In the genomic region with DNA sequence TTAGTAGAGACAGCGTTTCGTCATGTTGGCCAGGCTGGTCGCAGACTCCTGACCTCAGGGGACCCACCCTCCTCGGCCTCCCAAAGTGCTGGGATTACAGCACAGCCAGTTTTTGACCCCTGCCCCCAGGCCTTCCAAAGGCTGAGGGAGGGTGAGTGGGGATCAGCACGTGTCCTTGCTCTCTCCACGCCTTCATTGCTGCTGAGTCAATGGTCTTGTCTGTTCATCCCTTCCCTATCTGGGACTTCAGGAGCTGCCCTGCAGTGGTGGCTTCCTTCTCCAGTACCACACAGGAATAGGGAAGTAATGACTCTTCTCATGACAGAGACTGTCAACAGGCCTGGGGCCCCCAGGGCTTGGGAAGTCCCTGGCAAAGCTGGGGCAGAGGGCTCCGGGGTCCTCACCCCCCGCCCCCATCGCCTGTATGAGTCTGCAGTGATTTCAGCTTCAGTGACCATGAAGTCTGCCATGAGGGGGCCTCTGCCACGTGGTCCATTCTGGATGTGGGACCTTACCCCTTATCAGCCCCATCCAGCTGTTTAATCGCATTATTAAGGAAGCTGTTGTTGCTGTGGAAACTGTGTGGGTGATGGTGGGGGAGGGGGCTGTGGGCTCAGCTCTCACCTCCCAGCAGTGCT, we compare ENCODE assay signal across 13 cellular contexts. TPM values are rescaled to one million over a fixed set of nuclear protein-coding genes. Genes with fewer than 3 reads are reported as not detected.
A peak's percentile ranks its signal among the peaks of the same experiment; 100 is the strongest.
DNase-seq lines count a peak whose midpoint lies in the region; ATAC-seq, FAIRE-seq and TF ChIP-seq lines count a peak whose summit lies in the region.
"Had no signal": no experiment of that assay in that cellular context is flagged by ENCODE, and none has a peak within 500 bp of the region (broad histone marks: within the 10 kb centered on the region; RNA-seq: fewer than 3 reads in every experiment).

No MANE protein-coding gene starts in this region.

- DNase-seq in SK-N-SH (no peak), GM12878 (ENCODE audit: low read depth, low spot score) (no peak), left lobe of liver (ENCODE audit: low spot score) (peak; percentile 82), stomach (no peak)
- no peak for DNase-seq in activated naive CD4-positive, alpha-beta T cell treated with anti-CD3 and anti-CD28 coated beads, Interleukin-2, amount 50 U/mL, for 72 hours (ENCODE audit: low spot score in 2 of 2)
- DNase-seq: activated CD4-positive, alpha-beta T cell treated with anti-CD3 and anti-CD28 coated beads, Interleukin-2, amount 10 ng/mL, durations not matched to agents 7 days and 5 days; NCI-H345; retina had no signal

- H3F3A ChIP-seq in SK-N-SH (replicated peaks; ENCODE audit: insufficient read depth), result peaks cover 38% of the 10 kb centered on the region

- CTCF ChIA-PET in SK-N-SH (lab: Yijun Ruan, JAX) (interaction anchor here (0.6 to 21.7 kb wide), 12 partner anchors 10 to 163 kb away, joined by 3 to 799 read pairs (median 5); partner anchors contain the start of genes RSAD1 and SPATA20), GM12878 (lab: Yijun Ruan, JAX) (interaction anchor here (1.1 to 7.8 kb wide), 4 partner anchors 8 to 56 kb away, joined by 3 to 70 read pairs (median 4); no protein-coding TSS in a partner anchor)

- H3K27ac ChIP-seq in SK-N-SH (ENCODE audit: low read depth in 2 of 2, low read length in 1 of 2) (peak overlapping the region; percentile 66 to 97; a peak in 3 of 4 replicates), GM12878 (ENCODE audit: control insufficient read depth, insufficient read depth) (no peak overlapping the region), stomach (peak overlapping the region in 3 of 5 donors; percentile 86 to 89 (median 88))

- no TSS peak for BruUV-seq in GM12878 (replicated peaks; lab: Mats Ljungman, UMichigan)

- peak overlapping the region; percentile 94; the same call in 1 of the 2 replicates for H3K4me2 ChIP-seq in SK-N-SH
- H3K4me2 ChIP-seq in GM12878 (ENCODE audit: control insufficient read depth, insufficient read depth), result no peak overlapping the region

- FAIRE-seq in GM12878 (lab: Jason Lieb, UNC), result no peak

- RAD21 ChIA-PET in GM12878 (lab: Charles Lee; ENCODE audit: unreplicated experiment), result interaction anchor here (1.4 to 1.6 kb wide), 2 partner anchors 8 to 10 kb away, joined by 4 to 10 read pairs; no protein-coding TSS in a partner anchor

- POLR2A ChIA-PET in SK-N-SH (lab: Yijun Ruan, JAX), result no interaction called here
- POLR2A ChIA-PET in GM12878 (lab: Charles Lee), result interaction anchor here (1.1 kb wide), 1 partner anchor 9 kb away, joined by 3 read pairs; no protein-coding TSS in a partner anchor

- no peaks in the 10 kb centered on the region for H3K27me3 ChIP-seq in SK-N-SH (ENCODE audit: insufficient read depth)
- no peaks in the 10 kb centered on the region for H3K27me3 ChIP-seq in GM12878 (replicated peaks in 1 of 2; ENCODE audit: control insufficient read depth in 2 of 2, insufficient read depth in 2 of 2, low read length in 1 of 2)
- H3K27me3 ChIP-seq in stomach, result peaks cover 0 to 9% (median 0%) of the 10 kb centered on the region in 3 donors
- H3K27me3 ChIP-seq: ascending aorta had no signal

- no peaks in the 10 kb centered on the region; the same call in 1 of the 2 replicates for H4K20me1 ChIP-seq in SK-N-SH (ENCODE audit: insufficient read depth)
- no peaks in the 10 kb centered on the region for H4K20me1 ChIP-seq in GM12878 (ENCODE audit: control insufficient read depth, insufficient read depth)

- H3K27ac Mint-ChIP-seq in activated naive CD4-positive, alpha-beta T cell treated with anti-CD3 and anti-CD28 coated beads, Interleukin-2, amount 50 U/mL, for 72 hours, result no peak overlapping the region
- H3K27ac Mint-ChIP-seq: activated CD4-positive, alpha-beta T cell treated with anti-CD3 and anti-CD28 coated beads, Interleukin-2, amount 10 ng/mL, durations not matched to agents 7 days and 5 days; stimulated activated effector memory CD8-positive, alpha-beta T cell treated with anti-CD3 and anti-CD28 coated beads, Interleukin-12 subunit alpha, Interleukin-12 subunit beta, amount 100 ng/mL, for 72 hours had no signal

- WGBS in SK-N-SH (ENCODE audit: low lambda C conversion rate), result 57% methylated on average over 8 of the region's 11 CpGs
- whole genome bisulfite sequencing in GM12878 (ENCODE audit: insufficient coverage, insufficient replicate concordance, low lambda C conversion rate, missing lambda C conversion rate), result 36% methylated on average over 11 of the region's 11 CpGs
- 51 to 66% (median 58%) methylated on average over 8 to 11 of the region's 11 CpGs for WGBS in stomach, 5 donors

- ATAC-seq in SK-N-SH treated with all-trans-retinoic acid at 6 μM for 48 hours (no peak), GM12878 (no peak), left lobe of liver (peak; percentile 49), HG03378 (IDR thresholded peaks at IDR 0.05; ENCODE audit: unreplicated experiment) (no peak), HG03354 (IDR thresholded peaks at IDR 0.05; ENCODE audit: poor library complexity, severe bottlenecking, unreplicated experiment) (no peak)
- no peak for ATAC-seq in activated naive CD4-positive, alpha-beta T cell treated with anti-CD3 and anti-CD28 coated beads, Interleukin-2, amount 50 U/mL, for 72 hours
- ATAC-seq: stimulated activated effector memory CD8-positive, alpha-beta T cell treated with anti-CD3 and anti-CD28 coated beads, Interleukin-12 subunit alpha, Interleukin-12 subunit beta, amount 100 ng/mL, for 72 hours had no signal

- SMC1A ChIA-PET in GM12878 (lab: Charles Lee; ENCODE audit: uncharacterized antibody, unreplicated experiment), result interaction anchor here (0.8 to 1.7 kb wide), 4 partner anchors 10 to 53 kb away, joined by 3 to 5 read pairs (median 3); no protein-coding TSS in a partner anchor

- no peak overlapping the region for H2AFZ ChIP-seq in SK-N-SH (ENCODE audit: low read depth)
- H2AFZ ChIP-seq in GM12878 (ENCODE audit: control insufficient read depth, low read depth, low read length), result no peak overlapping the region

- in situ Hi-C loops in GM12878 (cut with MboI), result no loop called here

- TF ChIP-seq EP300 in SK-N-SH (IDR thresholded peaks at IDR 0.05; ENCODE audit: borderline replicate concordance in 1 of 2, low read depth in 1 of 2, low read length in 1 of 2) (no peak; a peak in 1 of 4 replicates), GM12878 (IDR thresholded peaks at IDR 0.05; ENCODE audit: borderline replicate concordance in 1 of 2, control insufficient read depth in 1 of 2, low read depth in 2 of 2, low read length in 2 of 2) (no peak), stomach (IDR thresholded peaks at IDR 0.05) (no peak)

- H3K36me3 Mint-ChIP-seq in activated naive CD4-positive, alpha-beta T cell treated with anti-CD3 and anti-CD28 coated beads, Interleukin-2, amount 50 U/mL, for 72 hours, result no peaks in the 10 kb centered on the region
- H3K36me3 Mint-ChIP-seq: stimulated activated effector memory CD8-positive, alpha-beta T cell treated with anti-CD3 and anti-CD28 coated beads, Interleukin-12 subunit alpha, Interleukin-12 subunit beta, amount 100 ng/mL, for 72 hours had no signal

- H3K9me3 ChIP-seq in SK-N-SH (no peaks in the 10 kb centered on the region), GM12878 (replicated peaks; ENCODE audit: control insufficient read depth, insufficient read depth, low read length) (no peaks in the 10 kb centered on the region), stomach (no peaks in the 10 kb centered on the region)
- H3K9me3 ChIP-seq: ascending aorta had no signal

- H3K9ac ChIP-seq in SK-N-SH (0 out of 2 replicates have a peak overlapping the region, but pooled peaks have one; percentile 10), GM12878 (ENCODE audit: control insufficient read depth, insufficient read depth, low read length) (no peak overlapping the region)

- peaks cover 0 to 8% of the 10 kb centered on the region in 2 experiments for H3K36me3 ChIP-seq in SK-N-SH (replicated peaks in 1 of 2; ENCODE audit: control insufficient read depth in 1 of 2, insufficient read depth in 2 of 2, low read length in 1 of 2)
- H3K36me3 ChIP-seq in GM12878 (ENCODE audit: control insufficient read depth in 2 of 2, insufficient read depth in 2 of 2, low read length in 1 of 2), result no peaks in the 10 kb centered on the region
- H3K36me3 ChIP-seq in stomach, result peaks cover 0 to 5% (median 0%) of the 10 kb centered on the region in 4 donors
- H3K36me3 ChIP-seq: ascending aorta had no signal

- H3K9me2 ChIP-seq in SK-N-SH, result no peaks in the 10 kb centered on the region

- no peaks in the 10 kb centered on the region for H3K9me3 Mint-ChIP-seq in activated naive CD4-positive, alpha-beta T cell treated with anti-CD3 and anti-CD28 coated beads, Interleukin-2, amount 50 U/mL, for 72 hours
- H3K9me3 Mint-ChIP-seq: activated CD4-positive, alpha-beta T cell treated with anti-CD3 and anti-CD28 coated beads, Interleukin-2, amount 10 ng/mL, durations not matched to agents 7 days and 5 days; stimulated activated effector memory CD8-positive, alpha-beta T cell treated with anti-CD3 and anti-CD28 coated beads, Interleukin-12 subunit alpha, Interleukin-12 subunit beta, amount 100 ng/mL, for 72 hours had no signal

- peaks cover 33 to 59% of the 10 kb centered on the region in 2 experiments; a peak in 3 of 4 replicates for H3K4me1 ChIP-seq in SK-N-SH (ENCODE audit: control insufficient read depth in 1 of 2, insufficient read depth in 2 of 2, low read depth in 1 of 2, low read length in 1 of 2)
- H3K4me1 ChIP-seq in GM12878 (ENCODE audit: control insufficient read depth, insufficient read depth, low read length), result peaks cover 4% of the 10 kb centered on the region; the same call in 1 of the 2 replicates
- H3K4me1 ChIP-seq in stomach, result peaks cover 61 to 70% (median 62%) of the 10 kb centered on the region in 4 donors

- intact Hi-C loops in GM12878 (cut with micrococcal nuclease; ENCODE audit: unreplicated experiment) (no loop called here), stomach (cut with DNase I; ENCODE audit: low total_unique reads) (no loop called here)

- no peak for TF ChIP-seq CTCF in SK-N-SH (IDR thresholded peaks at IDR 0.05)
- TF ChIP-seq CTCF in GM12878 (IDR thresholded peaks at IDR 0.05 in 2 of 3, conservative IDR thresholded peaks at IDR 0.05 in 1 of 3; ENCODE audit: control insufficient read depth in 2 of 3, extremely low read depth in 1 of 3, insufficient read depth in 1 of 3, low read depth in 3 of 3, low read length in 3 of 3), result no peak
- TF ChIP-seq CTCF in stomach (IDR thresholded peaks at IDR 0.05), result no peak

- TF ChIP-seq POLR2A in GM12878 (IDR thresholded peaks at IDR 0.05; ENCODE audit: low read depth, low read length) (no peak), stomach (IDR thresholded peaks at IDR 0.05) (no peak)

- H3K79me2 ChIP-seq in SK-N-SH (ENCODE audit: insufficient read depth) (peaks cover 83% of the 10 kb centered on the region), GM12878 (ENCODE audit: control insufficient read depth, insufficient read depth, low read length) (no peaks in the 10 kb centered on the region)

- H3K4me3 ChIP-seq in SK-N-SH (ENCODE audit: low read depth in 2 of 2, low read length in 1 of 2) (no peak overlapping the region), GM12878 (no peak overlapping the region), stomach (no peak overlapping the region)
- H3K4me3 ChIP-seq: ascending aorta had no signal

- TF ChIP-seq RAD21 in SK-N-SH (IDR thresholded peaks at IDR 0.05; ENCODE audit: low read length) (no peak), GM12878 (IDR thresholded peaks at IDR 0.05; ENCODE audit: insufficient read depth, low read depth, low read length) (no peak)

RNA-seq across cellular contexts. Expression of gene ABCC3, which starts 6.1 kb away (rescaled TPM):
- polyA plus RNA-seq in SK-N-SH (2012; rRNA removed) (185 and 209 TPM in 2 replicates), GM12878 (2011; rRNA removed) (1.9 and 2.3 TPM in 2 replicates), GM12878 (2014; fragmentation: Illumina TruSeq; extraction: Trizol) (0.21 TPM in 1 of 2 replicates, not detected in the other), GM12878 (2014; fragmentation: Nextera tagmentation; extraction: Ambion mirVana) (not detected), GM12878 (2014; rRNA removed) (0.10 TPM in 1 of 2 replicates, not detected in the other), GM12878 (2016; fragmentation: Nextera tagmentation; extraction: Ambion mirVana) (under 1 TPM in 1 of 2 experiments, not detected in 1; 0.32 TPM), stomach (10 to 100 TPM; 13.6 to 46.4 (median 23.9) TPM)
- 29.0 and 41.5 TPM in 2 replicates for polyA plus RNA-seq in SK-N-SH (2012; cell fraction: cytosol; rRNA removed)
- 1,427 and 1,497 TPM in 2 replicates for polyA plus RNA-seq in SK-N-SH (2012; cell fraction: nucleus; rRNA removed)
- total RNA-seq in GM12878 (2013; cell fraction: nucleolus; rRNA removed), result 9.8 and 12.0 TPM in 2 replicates
- total RNA-seq in GM12878 (2014; rRNA removed) (not detected in 2 replicates), GM12878 (2014; rRNA removed; fragmentation: Illumina TruSeq; extraction: Trizol) (not detected in 2 replicates), GM12878 (2021) (1.1 and 1.5 TPM in 2 replicates), left lobe of liver (326 TPM), stomach (1,000 to 10,000 TPM in 1 of 5 donors, 100 to 1,000 TPM in 4; 139 to 1,043 (median 270) TPM)
- not detected for polyA plus RNA-seq in GM12878 (2011; ENCODE audit: low read depth)
- 1.4 and 1.5 TPM in 2 replicates for polyA plus RNA-seq in GM12878 (2011; cell fraction: cytosol; rRNA removed)
- polyA plus RNA-seq in GM12878 (2011; cell fraction: nucleus; rRNA removed), result 8.8 and 12.3 TPM in 2 replicates
- 0.13 and 0.61 TPM in 2 replicates for polyA plus RNA-seq in GM12878 (2012)
- 3.2 and 4.8 TPM in 2 replicates for polyA minus RNA-seq in GM12878 (2011; rRNA and poly(A)+ RNA removed)
- polyA minus RNA-seq in GM12878 (2011; cell fraction: cytosol; rRNA and poly(A)+ RNA removed), result 1.2 and 1.5 TPM in 2 replicates
- 3.7 and 4.8 TPM in 2 replicates for polyA minus RNA-seq in GM12878 (2011; cell fraction: nucleus; rRNA and poly(A)+ RNA removed)
- total RNA-seq in activated naive CD4-positive, alpha-beta T cell treated with anti-CD3 and anti-CD28 coated beads, Interleukin-2, amount 50 U/mL, for 72 hours, result not detected
- total RNA-seq: activated CD4-positive, alpha-beta T cell treated with anti-CD3 and anti-CD28 coated beads, Interleukin-2, amount 10 ng/mL, durations not matched to agents 7 days and 5 days had no signal

Comparison
In these comparisons a context has a peak if more than half of its experiments do, and no peak if none do; other contexts are left out.
1. RNA of gene ABCC3, which starts 6.1 kb away (total RNA-seq): 326 TPM in left lobe of liver (single experiment) and 139 to 1,043 TPM in stomach; not detected in activated naive CD4-positive, alpha-beta T cell treated with anti-CD3 and anti-CD28 coated beads, Interleukin-2, amount 50 U/mL, for 72 hours and 1.1 to 12.0 TPM in GM12878; every median in the first group is over 10 times any median in the second.
2. Of the 26 proteins assayed by ChIP-seq in both GM12878 and SK-N-SH: peak only in GM12878: none; only in SK-N-SH: MAX and USF1; in both: none; in neither: 24.